8 cellular contexts compared by ENCODE assay signal in the genomic region with DNA sequence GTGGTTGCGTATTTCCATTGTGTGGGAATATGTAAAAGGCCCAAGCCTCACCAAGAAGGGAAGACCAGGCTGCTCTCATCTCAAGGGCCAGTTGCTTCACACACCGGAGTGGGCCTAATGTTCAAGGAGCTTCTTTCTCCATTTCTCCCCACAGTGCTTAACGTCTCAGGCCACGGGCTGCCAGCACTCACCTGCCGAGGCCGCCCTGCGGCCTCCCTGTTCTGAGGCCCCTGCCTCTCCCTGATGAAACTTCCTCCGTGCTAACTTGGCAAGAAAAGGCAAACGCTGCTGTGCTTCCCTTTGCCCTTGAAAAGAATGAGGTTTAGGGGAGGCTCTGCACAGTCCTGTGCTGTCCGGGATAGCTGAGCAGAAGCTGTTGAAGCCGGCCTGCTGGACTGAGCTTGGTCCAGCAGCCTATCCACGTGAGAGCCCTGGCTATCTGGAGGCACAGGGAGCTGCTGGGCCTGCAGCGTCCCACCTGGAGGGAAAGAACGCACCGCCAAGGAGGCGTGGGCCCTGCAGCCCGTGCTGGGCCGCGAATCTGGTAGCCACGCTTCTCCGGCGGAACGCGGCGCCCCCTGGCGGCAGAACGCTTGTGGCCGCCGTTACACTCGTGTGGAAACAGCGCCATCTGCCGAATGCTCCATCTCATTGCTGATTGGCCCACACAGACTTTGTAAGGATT.
A peak's percentile ranks its signal among the peaks of the same experiment; 100 is the strongest.
DNase-seq lines count a peak whose midpoint lies in the region; ATAC-seq and TF ChIP-seq lines count a peak whose summit lies in the region.

No MANE protein-coding gene starts in this region.

- intact Hi-C loops in activated T-helper 1 cell treated with anti-CD3 and anti-CD28 coated beads, Interleukin-12 subunit alpha, Interleukin-12 subunit beta, Interleukin-2, Interleukin-4 antibody, amounts not matched to agents 30 ng/mL and 10 ng/mL and 1 ng/mL, durations not matched to agents 14 hours and 24 hours and 36 hours (cut with micrococcal nuclease): loop anchor here (1.0 kb wide), 1 partner anchor 98 kb away; no protein-coding TSS in a partner anchor

- H3K36me3 Mint-ChIP-seq in activated T-helper 1 cell treated with anti-CD3 and anti-CD28 coated beads, Interleukin-12 subunit alpha, Interleukin-12 subunit beta, Interleukin-2, Interleukin-4 antibody, amounts not matched to agents 30 ng/mL and 10 ng/mL and 1 ng/mL, durations not matched to agents 14 hours and 24 hours and 36 hours (ENCODE audit: low read depth): no peaks in the 10 kb centered on the region

- H3K4me3 Mint-ChIP-seq in activated T-helper 1 cell treated with anti-CD3 and anti-CD28 coated beads, Interleukin-12 subunit alpha, Interleukin-12 subunit beta, Interleukin-2, Interleukin-4 antibody, amounts not matched to agents 30 ng/mL and 10 ng/mL and 1 ng/mL, durations not matched to agents 14 hours and 24 hours and 36 hours: no peak overlapping the region

- TF ChIP-seq CTCF in LNCAP (IDR thresholded peaks at IDR 0.05): peak; percentile 99

- DNase-seq in CMK (ENCODE audit: low read depth) (peak; percentile 59), RPMI8226 (peak; percentile 84), fibroblast of the conjunctiva (ENCODE audit: low read depth) (peak; percentile 59), non-pigmented ciliary epithelial cell (ENCODE audit: low read depth) (peak; percentile 24), substantia nigra (lab: John Stamatoyannopoulos, UW) (peak in 47 of 49 donors; percentile 10 to 88 (median 68))
- peak; percentile 80 for DNase-seq in activated T-helper 1 cell treated with anti-CD3 and anti-CD28 coated beads, Interleukin-12 subunit alpha, Interleukin-12 subunit beta, Interleukin-2, Interleukin-4 antibody, amounts not matched to agents 30 ng/mL and 10 ng/mL and 1 ng/mL, durations not matched to agents 14 hours and 24 hours and 36 hours (ENCODE audit: low spot score)

- no peak overlapping the region for H3K27ac ChIP-seq in substantia nigra (ENCODE audit: low read depth, low read length, poor library complexity, severe bottlenecking)

- no peaks in the 10 kb centered on the region for H3K9me3 Mint-ChIP-seq in activated T-helper 1 cell treated with anti-CD3 and anti-CD28 coated beads, Interleukin-12 subunit alpha, Interleukin-12 subunit beta, Interleukin-2, Interleukin-4 antibody, amounts not matched to agents 30 ng/mL and 10 ng/mL and 1 ng/mL, durations not matched to agents 14 hours and 24 hours and 36 hours

- peaks cover 13% of the 10 kb centered on the region for H3K27me3 Mint-ChIP-seq in activated T-helper 1 cell treated with anti-CD3 and anti-CD28 coated beads, Interleukin-12 subunit alpha, Interleukin-12 subunit beta, Interleukin-2, Interleukin-4 antibody, amounts not matched to agents 30 ng/mL and 10 ng/mL and 1 ng/mL, durations not matched to agents 14 hours and 24 hours and 36 hours (ENCODE audit: insufficient read depth)

- no peaks in the 10 kb centered on the region for H3K4me1 Mint-ChIP-seq in activated T-helper 1 cell treated with anti-CD3 and anti-CD28 coated beads, Interleukin-12 subunit alpha, Interleukin-12 subunit beta, Interleukin-2, Interleukin-4 antibody, amounts not matched to agents 30 ng/mL and 10 ng/mL and 1 ng/mL, durations not matched to agents 14 hours and 24 hours and 36 hours (ENCODE audit: low read depth)

- peak; percentile 58 for ATAC-seq in GM21447 (IDR thresholded peaks at IDR 0.05; ENCODE audit: unreplicated experiment)

- H3K27ac Mint-ChIP-seq in activated T-helper 1 cell treated with anti-CD3 and anti-CD28 coated beads, Interleukin-12 subunit alpha, Interleukin-12 subunit beta, Interleukin-2, Interleukin-4 antibody, amounts not matched to agents 30 ng/mL and 10 ng/mL and 1 ng/mL, durations not matched to agents 14 hours and 24 hours and 36 hours: no peak overlapping the region

Comparison
In these comparisons a context has a peak if more than half of its experiments do, and no peak if none do; other contexts are left out.
1. DNase-seq: peak in every context shown above with its lines; median percentile 84 in RPMI8226; 80 in activated T-helper 1 cell treated with anti-CD3 and anti-CD28 coated beads, Interleukin-12 subunit alpha, Interleukin-12 subunit beta, Interleukin-2, Interleukin-4 antibody, amounts not matched to agents 30 ng/mL and 10 ng/mL and 1 ng/mL, durations not matched to agents 14 hours and 24 hours and 36 hours; 68 in substantia nigra; 59 in CMK; 59 in fibroblast of the conjunctiva; 24 in non-pigmented ciliary epithelial cell.